ENCODE assay signal across 15 cellular contexts in genomic region chr10:95835911-95836310, GRCh38.
"Had no signal": no experiment of that assay in that cellular context is flagged by ENCODE, and none has a peak within 500 bp of the region (broad histone marks: within the 10 kb centered on the region; RNA-seq: fewer than 3 reads in every experiment).

No MANE protein-coding gene starts in this region.

- H3K4me3 Mint-ChIP-seq: activated CD4-positive, alpha-beta T cell treated with anti-CD3 and anti-CD28 coated beads for 36 hours; activated T-cell treated with anti-CD3 and anti-CD28 coated beads, Interleukin-2, amount 50 U/mL, for 4 hours; stimulated activated naive CD8-positive, alpha-beta T cell treated with anti-CD3 and anti-CD28 coated beads, Interleukin-15, amount 100 ng/mL, for 72 hours had no signal

- H3K9me3 ChIP-seq: esophagus squamous epithelium, lower lobe of right lung, thoracic aorta had no signal

- DNase-seq: activated CD4-positive, alpha-beta T cell treated with anti-CD3 and anti-CD28 coated beads for 36 hours; activated naive CD4-positive, alpha-beta T cell; activated T-cell treated with anti-CD3 and anti-CD28 coated beads, Interleukin-2, amount 50 U/mL, for 4 hours; esophagus squamous epithelium; foreskin fibroblast; left cardiac atrium; lower lobe of right lung; midbrain; posterior cingulate gyrus; stimulated activated naive CD8-positive, alpha-beta T cell treated with anti-CD3 and anti-CD28 coated beads, Interleukin-15, amount 100 ng/mL, for 72 hours; T1000 had no signal

- FAIRE-seq: colon had no signal

- H3K4me3 ChIP-seq: esophagus squamous epithelium, lower lobe of right lung, skin epidermis, thoracic aorta had no signal

- H3K4me1 Mint-ChIP-seq: activated CD4-positive, alpha-beta T cell treated with anti-CD3 and anti-CD28 coated beads for 36 hours had no signal

- H3K27ac Mint-ChIP-seq: activated CD4-positive, alpha-beta T cell treated with anti-CD3 and anti-CD28 coated beads for 36 hours; stimulated activated naive CD8-positive, alpha-beta T cell treated with anti-CD3 and anti-CD28 coated beads, Interleukin-15, amount 100 ng/mL, for 72 hours had no signal

- H3K9me3 Mint-ChIP-seq: stimulated activated naive CD8-positive, alpha-beta T cell treated with anti-CD3 and anti-CD28 coated beads, Interleukin-15, amount 100 ng/mL, for 72 hours had no signal

- ATAC-seq: activated CD4-positive, alpha-beta T cell treated with anti-CD3 and anti-CD28 coated beads for 36 hours; activated T-cell treated with anti-CD3 and anti-CD28 coated beads, Interleukin-2, amount 50 U/mL, for 4 hours; left cardiac atrium; lower lobe of right lung; stimulated activated naive CD8-positive, alpha-beta T cell treated with anti-CD3 and anti-CD28 coated beads, Interleukin-15, amount 100 ng/mL, for 72 hours had no signal

- H3K27me3 ChIP-seq: esophagus squamous epithelium had no signal

- H3K27me3 Mint-ChIP-seq: activated CD4-positive, alpha-beta T cell treated with anti-CD3 and anti-CD28 coated beads for 36 hours; stimulated activated naive CD8-positive, alpha-beta T cell treated with anti-CD3 and anti-CD28 coated beads, Interleukin-15, amount 100 ng/mL, for 72 hours had no signal

- H3K36me3 ChIP-seq: esophagus squamous epithelium, lower lobe of right lung, thoracic aorta had no signal

- H3K27ac ChIP-seq: VCaP had no signal
